Comparison of ENCODE assay signal across 18 cellular contexts in the genomic region with DNA sequence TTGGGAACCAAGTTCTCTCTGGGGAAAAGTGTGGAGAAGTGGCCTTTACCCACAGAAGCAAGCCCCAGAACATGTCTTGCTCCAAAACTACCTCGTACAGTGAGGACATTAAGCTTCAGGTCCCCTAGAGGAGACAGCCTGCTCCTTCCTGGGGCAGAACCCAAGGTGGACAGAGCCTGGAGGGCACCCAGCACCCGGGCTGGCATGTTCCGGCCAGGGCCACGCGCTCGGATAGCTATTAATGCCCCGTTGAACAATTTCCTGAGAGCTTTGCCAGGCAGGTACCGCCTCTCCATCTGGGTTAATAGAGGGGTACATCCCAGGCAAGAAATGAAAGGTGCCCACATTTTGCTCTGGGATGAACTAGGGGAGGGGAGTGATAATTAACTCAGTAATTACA.
"Had no signal": no experiment of that assay in that cellular context is flagged by ENCODE, and none has a peak within 500 bp of the region (broad histone marks: within the 10 kb centered on the region; RNA-seq: fewer than 3 reads in every experiment).

No MANE protein-coding gene starts in this region.

- H3K4me3 ChIP-seq: ascending aorta, breast epithelium, esophagus squamous epithelium, tibial artery had no signal

- H3K9ac ChIP-seq: parathyroid adenoma had no signal

- H3K27me3 ChIP-seq: ascending aorta, breast epithelium, esophagus squamous epithelium, tibial artery had no signal

- H3K9me3 ChIP-seq: ascending aorta, breast epithelium, esophagus squamous epithelium, tibial artery had no signal

- H3K36me3 ChIP-seq: ascending aorta, breast epithelium, esophagus squamous epithelium, tibial artery, WERI-Rb-1 had no signal

- DNase-seq: activated CD4-positive, alpha-beta T cell treated with anti-CD3 and anti-CD28 coated beads for 1 hour; activated CD8-positive, alpha-beta memory T cell treated with anti-CD3 and anti-CD28 coated beads for 24 hours; activated CD8-positive, alpha-beta memory T cell treated with anti-CD3 and anti-CD28 coated beads, Interleukin-2, amount 50 U/mL, for 48 hours; activated effector memory CD4-positive, alpha-beta T cell treated with anti-CD3 and anti-CD28 coated beads, Interleukin-2, amount 50 U/mL, for 16 hours; activated naive CD4-positive, alpha-beta T cell treated with anti-CD3 and anti-CD28 coated beads, Interleukin-2, amount 50 U/mL, for 16 hours; activated T-cell treated with anti-CD3 and anti-CD28 coated beads, Interleukin-2, amount 50 U/mL, for 72 hours; cerebellar nuclear complex; cortex of kidney; esophagus squamous epithelium; mammary epithelial cell; midbrain; stimulated activated naive CD4-positive, alpha-beta T cell treated with Interleukin-2 at 50 U/mL for 16 hours; T-helper 17 cell; tibial artery; WERI-Rb-1 had no signal

- H3K4me1 ChIP-seq: breast epithelium had no signal

- ATAC-seq: activated T-cell treated with anti-CD3 and anti-CD28 coated beads, Interleukin-2, amount 50 U/mL, for 72 hours; T-helper 17 cell had no signal

- H3K27ac ChIP-seq: ascending aorta, breast epithelium, esophagus squamous epithelium, parathyroid adenoma, tibial artery, WERI-Rb-1 had no signal
